1 cellular context compared by ENCODE assay signal in genomic region chr1:230843503-230844309, GRCh38.
TF ChIP-seq lines count a peak whose summit lies in the region.

No MANE protein-coding gene starts in this region.

TF ChIP-seq in H1, 55 proteins besides CTCF, POLR2A, EP300 and RAD21:
- no peak for TF ChIP-seq GABPA (IDR thresholded peaks at IDR 0.05; ENCODE audit: borderline replicate concordance, insufficient read depth, low read length)
- no peak for TF ChIP-seq MAX (IDR thresholded peaks at IDR 0.05)
- no peak for TF ChIP-seq KDM4A (IDR thresholded peaks at IDR 0.05; ENCODE audit: low read depth, low read length, severe bottlenecking)
- TF ChIP-seq CHD2 (IDR thresholded peaks at IDR 0.05; ENCODE audit: low read length), result no peak
- TF ChIP-seq RNF2 (IDR thresholded peaks at IDR 0.05; ENCODE audit: borderline replicate concordance, low read depth, low read length, missing control alignments, poor library complexity, severe bottlenecking), result no peak
- no peak for TF ChIP-seq EZH2 (IDR thresholded peaks at IDR 0.05; ENCODE audit: low read depth, low read length, severe bottlenecking)
